Comparison of ENCODE assay signal across 6 cellular contexts in genomic region chr9:103552712-103553111, GRCh38.
"Had no signal": no experiment of that assay in that cellular context is flagged by ENCODE, and none has a peak within 500 bp of the region (broad histone marks: within the 10 kb centered on the region; RNA-seq: fewer than 3 reads in every experiment).

No MANE protein-coding gene starts in this region.

- ATAC-seq: GM23338 had no signal

- H3K27ac ChIP-seq: KMS-11 had no signal

- H3K4me3 ChIP-seq: GM23338 had no signal

- H3K9ac ChIP-seq: KMS-11 had no signal

- FAIRE-seq: HTR-8/SVneo had no signal

- H2AFZ ChIP-seq: GM23338 had no signal

- DNase-seq: H9, HCEC 1CT, KBM-7 had no signal

- H3K4me2 ChIP-seq: GM23338, KMS-11 had no signal
